In genomic region chr7:128963327-128963757, GRCh38 we compare ENCODE assay signal across 10 cellular contexts. TPM values are rescaled to one million over a fixed set of nuclear protein-coding genes. Genes with fewer than 3 reads are reported as not detected.
DNase-seq lines count a peak whose midpoint lies in the region; ATAC-seq and TF ChIP-seq lines count a peak whose summit lies in the region.
"Had no signal": no experiment of that assay in that cellular context is flagged by ENCODE, and none has a peak within 500 bp of the region (broad histone marks: within the 10 kb centered on the region; RNA-seq: fewer than 3 reads in every experiment).

No MANE protein-coding gene starts in this region.

- H3K36me3 ChIP-seq in OCI-LY7 (ENCODE audit: insufficient read depth, low read length) (peaks cover 90% of the 10 kb centered on the region), mucosa of descending colon (ENCODE audit: low read depth) (peaks cover 4% of the 10 kb centered on the region), gastrocnemius medialis (peaks cover 2 to 54% of the 10 kb centered on the region in 2 donors)

- DNase-seq in OCI-LY7 (ENCODE audit: low spot score) (peak; percentile 24), mucosa of descending colon (no peak), gastrocnemius medialis (no peak), mucosa of gallbladder (ENCODE audit: low spot score) (no peak), activated gamma-delta T cell (lab: John Stamatoyannopoulos, UW) (no peak), NCI-H82 treated with DMSO at 0.1 percent for 48 hours (lab: John Stamatoyannopoulos, UW; ENCODE audit: unreplicated experiment) (no peak)
- DNase-seq: posterior cingulate gyrus had no signal

- intact Hi-C loops in OCI-LY7 (cut with micrococcal nuclease; ENCODE audit: unreplicated experiment) (no loop called here), mucosa of descending colon (cut with DNase I, micrococcal nuclease) (no loop called here), gastrocnemius medialis (cut with DNase I; ENCODE audit: low total_unique reads) (no loop called here)

- H3K9me2 ChIP-seq in OCI-LY7 (ENCODE audit: insufficient read depth, low read length) = no peaks in the 10 kb centered on the region

- in situ Hi-C loops in gastrocnemius medialis (cut with MboI; ENCODE audit: low sequenced_read_pairs in 4 of 4) = no loop called here

- no peaks in the 10 kb centered on the region for H4K20me1 ChIP-seq in OCI-LY7 (ENCODE audit: insufficient read depth, low read length)

- peak overlapping the region; percentile 20 for H3K4me2 ChIP-seq in OCI-LY7 (ENCODE audit: low read length)

- no TSS peak for BruUV-seq in OCI-LY7 (replicated peaks; lab: Mats Ljungman, UMichigan)

- H3K9me3 ChIP-seq in OCI-LY7 (ENCODE audit: low read length) (no peaks in the 10 kb centered on the region), mucosa of descending colon (no peaks in the 10 kb centered on the region), gastrocnemius medialis (no peaks in the 10 kb centered on the region)

- POLR2A ChIA-PET in OCI-LY7 (lab: Charles Lee) = interaction anchor here (0.6 to 1.0 kb wide), 4 partner anchors 18 to 208 kb away, joined by 3 to 6 read pairs (median 4); no protein-coding TSS in a partner anchor

- TF ChIP-seq POLR2A in gastrocnemius medialis (IDR thresholded peaks at IDR 0.05) = no peak

- ATAC-seq in GM18498 (IDR thresholded peaks at IDR 0.05; ENCODE audit: unreplicated experiment) = peak; percentile 68
- peak; percentile 62 for ATAC-seq in GM21717 (IDR thresholded peaks at IDR 0.05; ENCODE audit: unreplicated experiment)
- ATAC-seq in mucosa of descending colon = peak; percentile 24
- no peak for ATAC-seq in gastrocnemius medialis

- CTCF ChIA-PET in OCI-LY7 (lab: Charles Lee; ENCODE audit: unreplicated experiment) = interaction anchor here (0.9 kb wide), 1 partner anchor 9 kb away, joined by 3 read pairs; no protein-coding TSS in a partner anchor

- H3K4me3 ChIP-seq in OCI-LY7 (ENCODE audit: low read depth, low read length, poor library complexity, severe bottlenecking) = no peak overlapping the region
- H3K4me3 ChIP-seq in mucosa of descending colon = no peak overlapping the region
- H3K4me3 ChIP-seq in gastrocnemius medialis = no peak overlapping the region

- H3K79me2 ChIP-seq in OCI-LY7 (ENCODE audit: insufficient read depth, low read depth, low read length) = no peaks in the 10 kb centered on the region

- TF ChIP-seq CTCF in OCI-LY7 (conservative IDR thresholded peaks at IDR 0.05; ENCODE audit: low read length) (no peak), mucosa of descending colon (IDR thresholded peaks at IDR 0.05) (no peak), gastrocnemius medialis (IDR thresholded peaks at IDR 0.05 in 4 of 5, conservative IDR thresholded peaks at IDR 0.05 in 1 of 5) (no peak)

- peak overlapping the region; percentile 28 for H3K27ac ChIP-seq in OCI-LY7 (ENCODE audit: low read depth, low read length, poor library complexity, severe bottlenecking)
- H3K27ac ChIP-seq in gastrocnemius medialis = no peak overlapping the region
- H3K27ac ChIP-seq: HL-60 had no signal

- H3K4me1 ChIP-seq in OCI-LY7 (ENCODE audit: insufficient read depth, low read length, poor library complexity, severe bottlenecking) = peaks cover 16% of the 10 kb centered on the region
- H3K4me1 ChIP-seq in mucosa of descending colon (ENCODE audit: low read depth) = no peaks in the 10 kb centered on the region
- no peaks in the 10 kb centered on the region for H3K4me1 ChIP-seq in gastrocnemius medialis

- H2AFZ ChIP-seq in OCI-LY7 (ENCODE audit: low read length) = no peak overlapping the region

- no peaks in the 10 kb centered on the region for H3K27me3 ChIP-seq in gastrocnemius medialis

RNA-seq across cellular contexts. Expression of gene IRF5, which starts 25.6 kb away (rescaled TPM):
- 3.9 and 8.2 TPM in 2 replicates for total RNA-seq in OCI-LY7 (2014; rRNA removed; shearing (Covaris generic))
- total RNA-seq in OCI-LY7 (2022) (15.8 and 21.9 TPM in 2 replicates), mucosa of descending colon (10 to 100 TPM in 1 of 3 donors, 1 to 10 TPM in 2; 6.9 to 10.1 (median 9.0) TPM), gastrocnemius medialis (1 to 10 TPM in 3 of 4 donors, under 1 TPM in 1; 0.27 to 3.8 (median 2.8) TPM), mucosa of gallbladder (18.8 TPM)

RNA-seq across cellular contexts. Expression of gene KCP, which starts 52.8 kb away (rescaled TPM):
- 0.90 and 2.3 TPM in 2 replicates for total RNA-seq in OCI-LY7 (2014; rRNA removed; shearing (Covaris generic))
- total RNA-seq in OCI-LY7 (2022) = 1.4 TPM in 2 replicates
- 1 to 10 TPM in 2 of 3 donors, under 1 TPM in 1; 0.47 to 1.7 (median 1.4) TPM for total RNA-seq in mucosa of descending colon
- under 1 TPM in 1 of 4 donors, not detected in 3; 0.10 TPM for total RNA-seq in gastrocnemius medialis
- 5.2 TPM for total RNA-seq in mucosa of gallbladder

Comparison
In these comparisons a context has a peak if more than half of its experiments do, and no peak if none do; other contexts are left out.
1. ATAC-seq: peak in GM18498 (single experiment), GM21717 (single experiment) and mucosa of descending colon (single experiment); none in gastrocnemius medialis (0 of 2).